In genomic region chr12:58313091-58313855, GRCh38 we compare ENCODE assay signal across 17 cellular contexts.
DNase-seq lines count a peak whose midpoint lies in the region; ATAC-seq and TF ChIP-seq lines count a peak whose summit lies in the region.
"Had no signal": no experiment of that assay in that cellular context is flagged by ENCODE, and none has a peak within 500 bp of the region (broad histone marks: within the 10 kb centered on the region; RNA-seq: fewer than 3 reads in every experiment).

No MANE protein-coding gene starts in this region.

- H3K9ac ChIP-seq in adipocyte (ENCODE audit: low read length) (no peak overlapping the region), skeletal muscle satellite cell (ENCODE audit: low read depth, low read length) (peak overlapping the region; percentile 27)

- intact Hi-C loops in lower leg skin (cut with DNase I; ENCODE audit: low total_unique reads): no loop called here

- DNase-seq in GM04503 (ENCODE audit: low read depth) (peak; percentile 69), adipocyte (ENCODE audit: low read depth) (peak; percentile 70), fibroblast of villous mesenchyme (ENCODE audit: low read depth) (peak; percentile 84), upper lobe of left lung (no peak), lower leg skin (ENCODE audit: low spot score in 2 of 2) (no peak), right atrium auricular region (ENCODE audit: low spot score) (no peak)
- DNase-seq: activated CD4-positive, alpha-beta memory T cell treated with anti-CD3 and anti-CD28 coated beads, Interleukin-2, amount 10 ng/mL, durations not matched to agents 7 days and 5 days; cerebellar nuclear complex; esophagus squamous epithelium; naive thymus-derived CD4-positive, alpha-beta T cell; NCI-H446; Peyer's patch; substantia nigra; T1000 had no signal

- H3K9me3 ChIP-seq in adipocyte (ENCODE audit: control insufficient read depth, low read length): no peaks in the 10 kb centered on the region
- H3K9me3 ChIP-seq in skeletal muscle satellite cell (replicated peaks; ENCODE audit: low read length): no peaks in the 10 kb centered on the region
- no peaks in the 10 kb centered on the region for H3K9me3 ChIP-seq in upper lobe of left lung
- H3K9me3 ChIP-seq in right atrium auricular region: no peaks in the 10 kb centered on the region
- H3K9me3 ChIP-seq: esophagus squamous epithelium, Peyer's patch had no signal

- no peak overlapping the region for H3K27ac ChIP-seq in upper lobe of left lung
- H3K27ac ChIP-seq in right atrium auricular region: no peak overlapping the region
- H3K27ac ChIP-seq: esophagus squamous epithelium, Peyer's patch, skin epidermis had no signal

- H3K36me3 ChIP-seq in adipocyte (ENCODE audit: control insufficient read depth, insufficient read depth, low read length, severe bottlenecking): no peaks in the 10 kb centered on the region
- H3K36me3 ChIP-seq in skeletal muscle satellite cell (ENCODE audit: insufficient read depth, low read length): no peaks in the 10 kb centered on the region
- H3K36me3 ChIP-seq in upper lobe of left lung: no peaks in the 10 kb centered on the region
- no peaks in the 10 kb centered on the region for H3K36me3 ChIP-seq in right atrium auricular region
- H3K36me3 ChIP-seq: esophagus squamous epithelium, Peyer's patch had no signal

- WGBS in upper lobe of left lung, 2 donors: 90 to 97% methylated on average over 4 of the region's 4 CpGs
- WGBS in lower leg skin, 2 donors: 91 to 98% methylated on average over 4 of the region's 4 CpGs

- H3K27me3 ChIP-seq in adipocyte (replicated peaks; ENCODE audit: control insufficient read depth, insufficient read depth, low read length) (no peaks in the 10 kb centered on the region), skeletal muscle satellite cell (ENCODE audit: control insufficient read depth, insufficient read depth, low read length) (no peaks in the 10 kb centered on the region), upper lobe of left lung (no peaks in the 10 kb centered on the region), right atrium auricular region (no peaks in the 10 kb centered on the region)
- H3K27me3 ChIP-seq: esophagus squamous epithelium, Peyer's patch had no signal

- no peak overlapping the region for H3K4me3 ChIP-seq in adipocyte (ENCODE audit: low read length)
- H3K4me3 ChIP-seq in fibroblast of villous mesenchyme (ENCODE audit: low read depth, low read length): no peak overlapping the region
- H3K4me3 ChIP-seq in skeletal muscle satellite cell (ENCODE audit: low read length): no peak overlapping the region
- no peak overlapping the region for H3K4me3 ChIP-seq in upper lobe of left lung
- no peak overlapping the region for H3K4me3 ChIP-seq in lower leg skin (ENCODE audit: low read depth, poor library complexity, severe bottlenecking)
- no peak overlapping the region for H3K4me3 ChIP-seq in right atrium auricular region
- H3K4me3 ChIP-seq: esophagus squamous epithelium, Peyer's patch, skin epidermis had no signal

- peaks cover 31% of the 10 kb centered on the region for H3K4me1 ChIP-seq in adipocyte (ENCODE audit: control insufficient read depth, insufficient read depth, low read length)
- peaks cover 50% of the 10 kb centered on the region for H3K4me1 ChIP-seq in skeletal muscle satellite cell (ENCODE audit: control insufficient read depth, insufficient read depth, low read length)
- no peaks in the 10 kb centered on the region for H3K4me1 ChIP-seq in upper lobe of left lung
- no peaks in the 10 kb centered on the region for H3K4me1 ChIP-seq in right atrium auricular region
- H3K4me1 ChIP-seq: Peyer's patch had no signal

- no peak for TF ChIP-seq EP300 in upper lobe of left lung (IDR thresholded peaks at IDR 0.05)

- no peak for TF ChIP-seq POLR2A in upper lobe of left lung (IDR thresholded peaks at IDR 0.05)
- TF ChIP-seq POLR2A in lower leg skin (IDR thresholded peaks at IDR 0.05): no peak

- TF ChIP-seq CTCF in fibroblast of villous mesenchyme (IDR thresholded peaks at IDR 0.05; ENCODE audit: insufficient read depth, low read depth, low read length) (no peak), upper lobe of left lung (IDR thresholded peaks at IDR 0.05) (no peak), lower leg skin (IDR thresholded peaks at IDR 0.05) (no peak), right atrium auricular region (IDR thresholded peaks at IDR 0.05) (no peak)

- ATAC-seq in upper lobe of left lung (ENCODE audit: low FRiP score in 2 of 2) (no peak), GM19397 (IDR thresholded peaks at IDR 0.05; ENCODE audit: unreplicated experiment) (no peak)
- ATAC-seq: naive thymus-derived CD4-positive, alpha-beta T cell had no signal

- H3K4me2 ChIP-seq in skeletal muscle satellite cell (ENCODE audit: low read length): no peak overlapping the region

Comparison
In these comparisons a context has a peak if more than half of its experiments do, and no peak if none do; other contexts are left out.
1. DNase-seq: peak in GM04503 (single experiment), adipocyte (single experiment) and fibroblast of villous mesenchyme (single experiment); none in upper lobe of left lung (0 of 2), lower leg skin (0 of 2) and right atrium auricular region (single experiment).